ENCODE assay signal across 22 cellular contexts in the genomic region with DNA sequence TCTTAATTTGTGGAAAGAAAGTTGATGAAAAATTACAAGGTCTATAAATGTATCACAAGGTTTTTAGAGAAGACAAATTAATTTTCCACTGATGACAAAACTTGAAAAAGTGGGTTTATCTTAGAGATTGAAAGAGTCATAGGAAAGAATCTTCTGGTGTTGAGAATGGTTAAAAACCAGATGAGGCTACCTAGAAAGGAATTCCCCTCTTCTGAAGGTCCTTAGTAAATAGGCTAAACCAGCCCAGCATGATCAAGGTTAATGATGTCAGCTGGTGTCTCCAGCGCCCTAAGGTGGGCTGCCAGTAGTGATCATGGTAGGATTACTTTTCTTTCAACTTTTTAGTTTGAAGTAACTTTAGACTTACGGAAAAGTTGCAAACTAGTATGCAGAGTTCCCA.
A peak's percentile ranks its signal among the peaks of the same experiment; 100 is the strongest.
DNase-seq lines count a peak whose midpoint lies in the region; ATAC-seq and TF ChIP-seq lines count a peak whose summit lies in the region.
"Had no signal": no experiment of that assay in that cellular context is flagged by ENCODE, and none has a peak within 500 bp of the region (broad histone marks: within the 10 kb centered on the region; RNA-seq: fewer than 3 reads in every experiment).

No MANE protein-coding gene starts in this region.

- H3K79me2 ChIP-seq in smooth muscle cell (ENCODE audit: low read depth), result no peaks in the 10 kb centered on the region

- no peak for TF ChIP-seq EP300 in ovary (IDR thresholded peaks at IDR 0.05)

- H3K4me3 Mint-ChIP-seq in activated CD4-positive, alpha-beta T cell treated with anti-CD3 and anti-CD28 coated beads for 36 hours, result no peak overlapping the region
- H3K4me3 Mint-ChIP-seq in activated naive CD8-positive, alpha-beta T cell treated with anti-CD3 and anti-CD28 coated beads for 36 hours, result no peak overlapping the region
- H3K4me3 Mint-ChIP-seq: CD4-positive, alpha-beta memory T cell; IgD-negative memory B cell had no signal

- H3K27ac ChIP-seq in smooth muscle cell (ENCODE audit: low read depth), result peak overlapping the region; percentile 59
- no peak overlapping the region for H3K27ac ChIP-seq in ovary
- H3K27ac ChIP-seq: 22Rv1; BLaER1 treated with 17β-estradiol and CSF1 and Interleukin-3, amounts not matched to agents 10 nM and 100 nM had no signal

- intact Hi-C loops in activated CD4-positive, alpha-beta T cell treated with anti-CD3 and anti-CD28 coated beads for 36 hours (cut with DNase I, micrococcal nuclease), result no loop called here
- intact Hi-C loops in ovary (cut with DNase I), result no loop called here

- H3K4me1 Mint-ChIP-seq in activated CD4-positive, alpha-beta T cell treated with anti-CD3 and anti-CD28 coated beads for 36 hours, result no peaks in the 10 kb centered on the region
- peaks cover 3% of the 10 kb centered on the region for H3K4me1 Mint-ChIP-seq in activated naive CD8-positive, alpha-beta T cell treated with anti-CD3 and anti-CD28 coated beads for 36 hours
- H3K4me1 Mint-ChIP-seq: CD4-positive, alpha-beta memory T cell; IgD-negative memory B cell had no signal

- no peaks in the 10 kb centered on the region for H3K9me3 Mint-ChIP-seq in activated CD4-positive, alpha-beta T cell treated with anti-CD3 and anti-CD28 coated beads for 36 hours (ENCODE audit: low read depth)
- no peaks in the 10 kb centered on the region for H3K9me3 Mint-ChIP-seq in activated naive CD8-positive, alpha-beta T cell treated with anti-CD3 and anti-CD28 coated beads for 36 hours
- H3K9me3 Mint-ChIP-seq: CD4-positive, alpha-beta memory T cell; IgD-negative memory B cell had no signal

- ATAC-seq in activated CD4-positive, alpha-beta T cell treated with anti-CD3 and anti-CD28 coated beads for 36 hours, result peak; percentile 53
- ATAC-seq in HG02763 (IDR thresholded peaks at IDR 0.05; ENCODE audit: unreplicated experiment), result no peak
- ATAC-seq: HCT116, Panc1 had no signal

- TF ChIP-seq CTCF in GM13976 (IDR thresholded peaks at IDR 0.05; ENCODE audit: borderline replicate concordance, control extremely low read depth, extremely low read depth, insufficient read depth, missing control alignments) (no peak), smooth muscle cell (IDR thresholded peaks at IDR 0.05; ENCODE audit: borderline replicate concordance, insufficient read depth, poor library complexity, severe bottlenecking) (no peak), ovary (IDR thresholded peaks at IDR 0.05) (no peak)

- POLR2A ChIA-PET in activated CD4-positive, alpha-beta T cell treated with anti-CD3 and anti-CD28 coated beads for 36 hours (lab: Charles Lee), result no interaction called here

- H3K4me2 ChIP-seq in smooth muscle cell, result peak overlapping the region; percentile 40
- H3K4me2 ChIP-seq: BLaER1 treated with 17β-estradiol and CSF1 and Interleukin-3, amounts not matched to agents 10 nM and 100 nM had no signal

- H3K27me3 ChIP-seq in smooth muscle cell (ENCODE audit: low read depth), result no peaks in the 10 kb centered on the region
- no peaks in the 10 kb centered on the region for H3K27me3 ChIP-seq in ovary
- H3K27me3 ChIP-seq: BLaER1 treated with 17β-estradiol and CSF1 and Interleukin-3, amounts not matched to agents 10 nM and 100 nM had no signal

- H3K36me3 Mint-ChIP-seq in activated CD4-positive, alpha-beta T cell treated with anti-CD3 and anti-CD28 coated beads for 36 hours (ENCODE audit: low read depth), result peaks cover 2% of the 10 kb centered on the region
- peaks cover 7% of the 10 kb centered on the region for H3K36me3 Mint-ChIP-seq in activated naive CD8-positive, alpha-beta T cell treated with anti-CD3 and anti-CD28 coated beads for 36 hours

- no peak overlapping the region for H2AFZ ChIP-seq in smooth muscle cell (ENCODE audit: low read depth)

- H3K36me3 ChIP-seq in smooth muscle cell (ENCODE audit: low read depth), result no peaks in the 10 kb centered on the region
- no peaks in the 10 kb centered on the region for H3K36me3 ChIP-seq in ovary
- H3K36me3 ChIP-seq: BLaER1 treated with 17β-estradiol and CSF1 and Interleukin-3, amounts not matched to agents 10 nM and 100 nM had no signal

- H3K9me3 ChIP-seq in smooth muscle cell (replicated peaks; ENCODE audit: low read depth), result no peaks in the 10 kb centered on the region
- no peaks in the 10 kb centered on the region for H3K9me3 ChIP-seq in ovary
- H3K9me3 ChIP-seq: BLaER1 treated with 17β-estradiol and CSF1 and Interleukin-3, amounts not matched to agents 10 nM and 100 nM had no signal

- DNase-seq in activated CD4-positive, alpha-beta T cell treated with anti-CD3 and anti-CD28 coated beads for 36 hours, result no peak
- DNase-seq in activated CD4-positive, alpha-beta T cell treated with anti-CD3 and anti-CD28 coated beads, Interleukin-2, amount 50 U/mL, for 48 hours, result no peak
- DNase-seq in GM13976 (ENCODE audit: low spot score) (peak; percentile 8), smooth muscle cell (lab: John Stamatoyannopoulos, UW; ENCODE audit: unreplicated experiment) (no peak), NCI-H226 (no peak), ovary (no peak)
- DNase-seq in activated naive CD8-positive, alpha-beta T cell treated with anti-CD3 and anti-CD28 coated beads for 36 hours, result peak; percentile 4
- DNase-seq: Caco-2; CD4-positive, alpha-beta memory T cell; DMS 273 treated with DMSO at 0.1 percent for 48 hours; NCI-H1105; NCI-H146; NCI-H2029; NCI-H345; NCI-H524; NCI-H774 had no signal

- H3K27ac Mint-ChIP-seq in activated CD4-positive, alpha-beta T cell treated with anti-CD3 and anti-CD28 coated beads for 36 hours, result no peak overlapping the region
- H3K27ac Mint-ChIP-seq in activated naive CD8-positive, alpha-beta T cell treated with anti-CD3 and anti-CD28 coated beads for 36 hours, result peak overlapping the region; percentile 77
- H3K27ac Mint-ChIP-seq: CD4-positive, alpha-beta memory T cell; IgD-negative memory B cell had no signal

- no peak for TF ChIP-seq POLR2A in ovary (IDR thresholded peaks at IDR 0.05)

- H3F3A ChIP-seq in smooth muscle cell (ENCODE audit: low read depth), result peaks cover 17% of the 10 kb centered on the region

- peaks cover 10% of the 10 kb centered on the region for H3K4me1 ChIP-seq in smooth muscle cell (ENCODE audit: low read depth)
- H3K4me1 ChIP-seq in ovary (ENCODE audit: insufficient read depth), result peaks cover 5% of the 10 kb centered on the region

- in situ Hi-C loops in GM13976 (cut with MboI; ENCODE audit: low sequenced_read_pairs, unreplicated experiment), result no loop called here

- 98% methylated on average over 2 of the region's 2 CpGs for WGBS in smooth muscle cell (ENCODE audit: low lambda C conversion rate)
- WGBS in ovary, 3 donors, result 90 to 95% (median 92%) methylated on average over 2 of the region's 2 CpGs

- H3K27me3 Mint-ChIP-seq in activated CD4-positive, alpha-beta T cell treated with anti-CD3 and anti-CD28 coated beads for 36 hours, result no peaks in the 10 kb centered on the region
- H3K27me3 Mint-ChIP-seq in activated naive CD8-positive, alpha-beta T cell treated with anti-CD3 and anti-CD28 coated beads for 36 hours, result no peaks in the 10 kb centered on the region
- H3K27me3 Mint-ChIP-seq: IgD-negative memory B cell had no signal

- H4K20me1 ChIP-seq in smooth muscle cell (ENCODE audit: low read depth), result no peaks in the 10 kb centered on the region
- H4K20me1 ChIP-seq: BLaER1 treated with 17β-estradiol and CSF1 and Interleukin-3, amounts not matched to agents 10 nM and 100 nM had no signal

- CTCF ChIA-PET in activated CD4-positive, alpha-beta T cell treated with anti-CD3 and anti-CD28 coated beads for 36 hours (lab: Charles Lee), result no interaction called here

- H3K9ac ChIP-seq in smooth muscle cell (ENCODE audit: low read depth), result no peak overlapping the region
- H3K9ac ChIP-seq: BLaER1 treated with 17β-estradiol and CSF1 and Interleukin-3, amounts not matched to agents 10 nM and 100 nM had no signal

- H3K4me3 ChIP-seq in smooth muscle cell (no peak overlapping the region), ovary (no peak overlapping the region)
- H3K4me3 ChIP-seq: BLaER1 treated with 17β-estradiol and CSF1 and Interleukin-3, amounts not matched to agents 10 nM and 100 nM had no signal

Comparison
In these comparisons a context has a peak if more than half of its experiments do, and no peak if none do; other contexts are left out.
1. DNase-seq: peak in GM13976 (single experiment) and activated naive CD8-positive, alpha-beta T cell treated with anti-CD3 and anti-CD28 coated beads for 36 hours (single experiment); none in activated CD4-positive, alpha-beta T cell treated with anti-CD3 and anti-CD28 coated beads for 36 hours (single experiment), activated CD4-positive, alpha-beta T cell treated with anti-CD3 and anti-CD28 coated beads, Interleukin-2, amount 50 U/mL, for 48 hours (0 of 2), smooth muscle cell (single experiment), NCI-H226 (single experiment) and ovary (0 of 5).